In the genomic region with DNA sequence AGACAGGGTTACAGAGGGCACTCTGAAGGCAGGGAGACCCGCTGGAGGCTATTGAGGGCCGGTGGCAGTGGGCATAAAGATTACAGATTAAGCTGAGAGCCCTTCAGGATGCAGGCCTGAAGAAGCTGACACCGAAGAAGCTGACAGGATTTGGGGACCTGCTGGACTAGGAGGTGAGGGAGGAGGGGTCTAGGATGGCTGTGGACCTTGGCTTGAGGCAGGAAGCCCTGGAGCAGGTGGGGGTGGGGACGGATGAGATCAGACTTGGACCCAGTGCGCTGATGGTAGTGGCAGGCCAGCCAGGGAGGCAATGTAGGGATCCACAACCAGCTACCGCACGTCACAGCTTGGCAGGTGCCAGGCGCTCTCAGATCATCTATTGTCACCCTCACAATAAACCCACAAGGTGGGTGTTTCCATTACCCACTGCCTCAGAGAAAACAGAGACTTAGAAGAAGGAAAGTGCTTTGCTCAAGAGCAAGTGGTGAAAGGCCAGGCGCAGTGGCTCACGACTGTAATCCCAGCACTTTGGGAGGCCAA, we compare ENCODE assay signal across 3 cellular contexts.
A peak's percentile ranks its signal among the peaks of the same experiment; 100 is the strongest.
TF ChIP-seq lines count a peak whose summit lies in the region.

No MANE protein-coding gene starts in this region.

TF ChIP-seq in SK-N-SH, 30 proteins besides CTCF, POLR2A, EP300 and RAD21:
- TF ChIP-seq TAF1 (IDR thresholded peaks at IDR 0.05; ENCODE audit: borderline replicate concordance, low read depth, low read length) = no peak
- TF ChIP-seq, protein P1, sequence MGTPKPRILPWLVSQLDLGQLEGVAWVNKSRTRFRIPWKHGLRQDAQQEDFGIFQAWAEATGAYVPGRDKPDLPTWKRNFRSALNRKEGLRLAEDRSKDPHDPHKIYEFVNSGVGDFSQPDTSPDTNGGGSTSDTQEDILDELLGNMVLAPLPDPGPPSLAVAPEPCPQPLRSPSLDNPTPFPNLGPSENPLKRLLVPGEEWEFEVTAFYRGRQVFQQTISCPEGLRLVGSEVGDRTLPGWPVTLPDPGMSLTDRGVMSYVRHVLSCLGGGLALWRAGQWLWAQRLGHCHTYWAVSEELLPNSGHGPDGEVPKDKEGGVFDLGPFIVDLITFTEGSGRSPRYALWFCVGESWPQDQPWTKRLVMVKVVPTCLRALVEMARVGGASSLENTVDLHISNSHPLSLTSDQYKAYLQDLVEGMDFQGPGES (IDR thresholded peaks at IDR 0.05; ENCODE audit: low read depth, low read length) = no peak
- TF ChIP-seq, protein P2, sequence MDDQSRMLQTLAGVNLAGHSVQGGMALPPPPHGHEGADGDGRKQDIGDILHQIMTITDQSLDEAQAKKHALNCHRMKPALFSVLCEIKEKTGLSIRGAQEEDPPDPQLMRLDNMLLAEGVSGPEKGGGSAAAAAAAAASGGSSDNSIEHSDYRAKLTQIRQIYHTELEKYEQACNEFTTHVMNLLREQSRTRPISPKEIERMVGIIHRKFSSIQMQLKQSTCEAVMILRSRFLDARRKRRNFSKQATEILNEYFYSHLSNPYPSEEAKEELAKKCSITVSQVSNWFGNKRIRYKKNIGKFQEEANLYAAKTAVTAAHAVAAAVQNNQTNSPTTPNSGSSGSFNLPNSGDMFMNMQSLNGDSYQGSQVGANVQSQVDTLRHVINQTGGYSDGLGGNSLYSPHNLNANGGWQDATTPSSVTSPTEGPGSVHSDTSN (IDR thresholded peaks at IDR 0.05) = peak; percentile 2; the same call in 1 of the 2 replicates

TF ChIP-seq in SK-N-SH treated with all-trans-retinoic acid at 6 μM for 48 hours, 23 proteins besides CTCF, POLR2A, EP300 and RAD21:
- TF ChIP-seq ISL1 (CRISPR knock-in tag; IDR thresholded peaks at IDR 0.05) (no peak), TCF4 (CRISPR knock-in tag; IDR thresholded peaks at IDR 0.05; ENCODE audit: borderline replicate concordance) (no peak), ZNF70 (CRISPR knock-in tag; IDR thresholded peaks at IDR 0.05) (no peak), ZFP30 (CRISPR knock-in tag; IDR thresholded peaks at IDR 0.05) (no peak), ZNF8 (CRISPR knock-in tag; IDR thresholded peaks at IDR 0.05) (no peak), OSR1 (CRISPR knock-in tag; IDR thresholded peaks at IDR 0.05) (no peak), TOX (CRISPR knock-in tag; IDR thresholded peaks at IDR 0.05; ENCODE audit: borderline replicate concordance) (no peak), CSRNP3 (CRISPR knock-in tag; IDR thresholded peaks at IDR 0.05) (no peak), BACH2 (CRISPR knock-in tag; IDR thresholded peaks at IDR 0.05; ENCODE audit: borderline replicate concordance) (no peak)
- TF ChIP-seq, protein P3, sequence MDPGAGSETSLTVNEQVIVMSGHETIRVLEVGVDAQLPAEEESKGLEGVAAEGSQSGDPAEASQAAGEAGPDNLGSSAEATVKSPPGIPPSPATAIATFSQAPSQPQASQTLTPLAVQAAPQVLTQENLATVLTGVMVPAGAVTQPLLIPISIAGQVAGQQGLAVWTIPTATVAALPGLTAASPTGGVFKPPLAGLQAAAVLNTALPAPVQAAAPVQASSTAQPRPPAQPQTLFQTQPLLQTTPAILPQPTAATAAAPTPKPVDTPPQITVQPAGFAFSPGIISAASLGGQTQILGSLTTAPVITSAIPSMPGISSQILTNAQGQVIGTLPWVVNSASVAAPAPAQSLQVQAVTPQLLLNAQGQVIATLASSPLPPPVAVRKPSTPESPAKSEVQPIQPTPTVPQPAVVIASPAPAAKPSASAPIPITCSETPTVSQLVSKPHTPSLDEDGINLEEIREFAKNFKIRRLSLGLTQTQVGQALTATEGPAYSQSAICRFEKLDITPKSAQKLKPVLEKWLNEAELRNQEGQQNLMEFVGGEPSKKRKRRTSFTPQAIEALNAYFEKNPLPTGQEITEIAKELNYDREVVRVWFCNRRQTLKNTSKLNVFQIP (CRISPR knock-in tag; IDR thresholded peaks at IDR 0.05; ENCODE audit: borderline replicate concordance, low read depth) = no peak
- TF ChIP-seq, protein P4, sequence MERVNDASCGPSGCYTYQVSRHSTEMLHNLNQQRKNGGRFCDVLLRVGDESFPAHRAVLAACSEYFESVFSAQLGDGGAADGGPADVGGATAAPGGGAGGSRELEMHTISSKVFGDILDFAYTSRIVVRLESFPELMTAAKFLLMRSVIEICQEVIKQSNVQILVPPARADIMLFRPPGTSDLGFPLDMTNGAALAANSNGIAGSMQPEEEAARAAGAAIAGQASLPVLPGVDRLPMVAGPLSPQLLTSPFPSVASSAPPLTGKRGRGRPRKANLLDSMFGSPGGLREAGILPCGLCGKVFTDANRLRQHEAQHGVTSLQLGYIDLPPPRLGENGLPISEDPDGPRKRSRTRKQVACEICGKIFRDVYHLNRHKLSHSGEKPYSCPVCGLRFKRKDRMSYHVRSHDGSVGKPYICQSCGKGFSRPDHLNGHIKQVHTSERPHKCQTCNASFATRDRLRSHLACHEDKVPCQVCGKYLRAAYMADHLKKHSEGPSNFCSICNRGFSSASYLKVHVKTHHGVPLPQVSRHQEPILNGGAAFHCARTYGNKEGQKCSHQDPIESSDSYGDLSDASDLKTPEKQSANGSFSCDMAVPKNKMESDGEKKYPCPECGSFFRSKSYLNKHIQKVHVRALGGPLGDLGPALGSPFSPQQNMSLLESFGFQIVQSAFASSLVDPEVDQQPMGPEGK (CRISPR knock-in tag; IDR thresholded peaks at IDR 0.05; ENCODE audit: borderline replicate concordance) = no peak

TF ChIP-seq in H1, 55 proteins besides CTCF, POLR2A, EP300 and RAD21:
- TF ChIP-seq RNF2 (IDR thresholded peaks at IDR 0.05; ENCODE audit: borderline replicate concordance, low read depth, low read length, missing control alignments, poor library complexity, severe bottlenecking) = no peak
- TF ChIP-seq SP1 (IDR thresholded peaks at IDR 0.05; ENCODE audit: low read depth, low read length) = 0 out of 2 replicates have a peak, but pooled peaks have one; percentile 16
- no peak for TF ChIP-seq CBX5 (IDR thresholded peaks at IDR 0.05; ENCODE audit: low read depth, low read length)
- TF ChIP-seq SIX5 (IDR thresholded peaks at IDR 0.05; ENCODE audit: low read depth, low read length) = no peak
- TF ChIP-seq SP2 (IDR thresholded peaks at IDR 0.05; ENCODE audit: low read length) = no peak
